Comparison of ENCODE assay signal across 33 cellular contexts in genomic region chr14:60973070-60973469, GRCh38.
"Had no signal": no experiment of that assay in that cellular context is flagged by ENCODE, and none has a peak within 500 bp of the region (broad histone marks: within the 10 kb centered on the region; RNA-seq: fewer than 3 reads in every experiment).

No MANE protein-coding gene starts in this region.

- H3K4me3 Mint-ChIP-seq: activated CD4-positive, alpha-beta memory T cell treated with anti-CD3 and anti-CD28 coated beads, Interleukin-2, amount 10 ng/mL, durations not matched to agents 7 days and 5 days; activated CD4-positive, alpha-beta T cell treated with anti-CD3 and anti-CD28 coated beads, Interleukin-2, amount 10 ng/mL, durations not matched to agents 7 days and 5 days; activated naive CD4-positive, alpha-beta T cell treated with anti-CD3 and anti-CD28 coated beads for 36 hours; activated naive CD4-positive, alpha-beta T cell treated with anti-CD3 and anti-CD28 coated beads, Interleukin-2, amount 50 U/mL, for 24 hours; activated naive CD8-positive, alpha-beta T cell treated with anti-CD3 and anti-CD28 coated beads for 36 hours; activated naive CD8-positive, alpha-beta T cell treated with anti-CD3 and anti-CD28 coated beads, Interleukin-2, amount 50 U/mL, for 24 hours; activated T-cell treated with anti-CD3 and anti-CD28 coated beads, Interleukin-2, amount 50 U/mL, for 24 hours; activated T-helper 1 cell treated with anti-CD3 and anti-CD28 coated beads, Interleukin-12 subunit alpha, Interleukin-12 subunit beta, Interleukin-2, Interleukin-4 antibody, amounts not matched to agents 30 ng/mL and 10 ng/mL and 1 ng/mL, durations not matched to agents 14 hours and 24 hours and 36 hours; brain; central memory CD8-positive, alpha-beta T cell; WTC11 had no signal

- H3K4me3 ChIP-seq: adrenal gland, esophagus squamous epithelium had no signal

- H3K27me3 Mint-ChIP-seq: activated CD4-positive, alpha-beta memory T cell treated with anti-CD3 and anti-CD28 coated beads, Interleukin-2, amount 10 ng/mL, durations not matched to agents 7 days and 5 days; activated CD4-positive, alpha-beta T cell treated with anti-CD3 and anti-CD28 coated beads, Interleukin-2, amount 10 ng/mL, durations not matched to agents 7 days and 5 days; activated naive CD4-positive, alpha-beta T cell treated with anti-CD3 and anti-CD28 coated beads, Interleukin-2, amount 50 U/mL, for 24 hours; activated naive CD8-positive, alpha-beta T cell treated with anti-CD3 and anti-CD28 coated beads for 36 hours; activated naive CD8-positive, alpha-beta T cell treated with anti-CD3 and anti-CD28 coated beads, Interleukin-2, amount 50 U/mL, for 24 hours; activated T-cell treated with anti-CD3 and anti-CD28 coated beads, Interleukin-2, amount 50 U/mL, for 24 hours; brain; central memory CD8-positive, alpha-beta T cell had no signal

- H3K9me3 Mint-ChIP-seq: activated CD4-positive, alpha-beta memory T cell treated with anti-CD3 and anti-CD28 coated beads, Interleukin-2, amount 10 ng/mL, durations not matched to agents 7 days and 5 days; activated CD4-positive, alpha-beta T cell treated with anti-CD3 and anti-CD28 coated beads, Interleukin-2, amount 10 ng/mL, durations not matched to agents 7 days and 5 days; activated naive CD4-positive, alpha-beta T cell treated with anti-CD3 and anti-CD28 coated beads for 36 hours; activated naive CD4-positive, alpha-beta T cell treated with anti-CD3 and anti-CD28 coated beads, Interleukin-2, amount 50 U/mL, for 24 hours; activated naive CD8-positive, alpha-beta T cell treated with anti-CD3 and anti-CD28 coated beads for 36 hours; activated naive CD8-positive, alpha-beta T cell treated with anti-CD3 and anti-CD28 coated beads, Interleukin-2, amount 50 U/mL, for 24 hours; activated T-cell treated with anti-CD3 and anti-CD28 coated beads, Interleukin-2, amount 50 U/mL, for 24 hours; activated T-helper 1 cell treated with anti-CD3 and anti-CD28 coated beads, Interleukin-12 subunit alpha, Interleukin-12 subunit beta, Interleukin-2, Interleukin-4 antibody, amounts not matched to agents 30 ng/mL and 10 ng/mL and 1 ng/mL, durations not matched to agents 14 hours and 24 hours and 36 hours; activated T-helper 2 cell treated with anti-CD3 and anti-CD28 coated beads, Interferon-gamma antibody, Interleukin-2, Interleukin-4, amounts not matched to agents 10 μg/mL and 5 μg/mL and 100 μg/mL, durations not matched to agents 14 hours and 24 hours and 36 hours; brain; central memory CD8-positive, alpha-beta T cell; WTC11 had no signal

- H3K27me3 ChIP-seq: adrenal gland, esophagus squamous epithelium had no signal

- H3K9me3 ChIP-seq: esophagus squamous epithelium had no signal

- H3K27ac ChIP-seq: adrenal gland, epithelial cell of prostate, esophagus squamous epithelium, VCaP had no signal

- FAIRE-seq: bronchial epithelial cell, endometrium, endothelial cell of umbilical vein had no signal

- H3K4me1 Mint-ChIP-seq: WTC11 had no signal

- DNase-seq: activated CD4-positive, alpha-beta memory T cell treated with anti-CD3 and anti-CD28 coated beads, Interleukin-2, amount 10 ng/mL, durations not matched to agents 7 days and 5 days; activated CD4-positive, alpha-beta T cell treated with anti-CD3 and anti-CD28 coated beads for 1 hour; activated CD4-positive, alpha-beta T cell treated with anti-CD3 and anti-CD28 coated beads for 4 hours; activated CD4-positive, alpha-beta T cell treated with anti-CD3 and anti-CD28 coated beads, Interleukin-2, amount 10 ng/mL, durations not matched to agents 7 days and 5 days; activated CD4-positive, alpha-beta T cell treated with anti-CD3 and anti-CD28 coated beads, Interleukin-2, amount 50 U/mL, for 4 hours; activated CD8-positive, alpha-beta memory T cell treated with anti-CD3 and anti-CD28 coated beads, Interleukin-2, amount 50 U/mL, for 48 hours; activated effector memory CD4-positive, alpha-beta T cell treated with anti-CD3 and anti-CD28 coated beads, Interleukin-2, amount 50 U/mL, for 16 hours; activated naive CD4-positive, alpha-beta T cell treated with anti-CD3 and anti-CD28 coated beads for 36 hours; activated naive CD8-positive, alpha-beta T cell treated with anti-CD3 and anti-CD28 coated beads for 36 hours; activated naive CD8-positive, alpha-beta T cell treated with anti-CD3 and anti-CD28 coated beads, Interleukin-2, amount 50 U/mL, for 24 hours; activated T-cell treated with anti-CD3 and anti-CD28 coated beads for 4 hours; activated T-cell treated with anti-CD3 and anti-CD28 coated beads, Interleukin-2, amount 50 U/mL, for 24 hours; adrenal gland; amygdala; aorta; cortex of kidney; dermis blood vessel endothelial cell; effector CD4-positive, alpha-beta T cell; esophagus squamous epithelium; foreskin melanocyte; head of caudate nucleus; T-helper 2 cell had no signal

- ATAC-seq: activated naive CD8-positive, alpha-beta T cell treated with anti-CD3 and anti-CD28 coated beads, Interleukin-2, amount 50 U/mL, for 24 hours; WTC11 had no signal

- H3K27ac Mint-ChIP-seq: activated CD4-positive, alpha-beta memory T cell treated with anti-CD3 and anti-CD28 coated beads, Interleukin-2, amount 10 ng/mL, durations not matched to agents 7 days and 5 days; activated naive CD4-positive, alpha-beta T cell treated with anti-CD3 and anti-CD28 coated beads for 36 hours; activated naive CD4-positive, alpha-beta T cell treated with anti-CD3 and anti-CD28 coated beads, Interleukin-2, amount 50 U/mL, for 24 hours; activated naive CD8-positive, alpha-beta T cell treated with anti-CD3 and anti-CD28 coated beads for 36 hours; activated naive CD8-positive, alpha-beta T cell treated with anti-CD3 and anti-CD28 coated beads, Interleukin-2, amount 50 U/mL, for 24 hours; activated T-cell treated with anti-CD3 and anti-CD28 coated beads, Interleukin-2, amount 50 U/mL, for 24 hours; activated T-helper 1 cell treated with anti-CD3 and anti-CD28 coated beads, Interleukin-12 subunit alpha, Interleukin-12 subunit beta, Interleukin-2, Interleukin-4 antibody, amounts not matched to agents 30 ng/mL and 10 ng/mL and 1 ng/mL, durations not matched to agents 14 hours and 24 hours and 36 hours; activated T-helper 2 cell treated with anti-CD3 and anti-CD28 coated beads, Interferon-gamma antibody, Interleukin-2, Interleukin-4, amounts not matched to agents 10 μg/mL and 5 μg/mL and 100 μg/mL, durations not matched to agents 14 hours and 24 hours and 36 hours; WTC11 had no signal
